8 cellular contexts compared by ENCODE assay signal in genomic region chr20:18567739-18568091, GRCh38. TPM values are rescaled to one million over a fixed set of nuclear protein-coding genes. Genes with fewer than 3 reads are reported as not detected.
DNase-seq lines count a peak whose midpoint lies in the region; ATAC-seq and TF ChIP-seq lines count a peak whose summit lies in the region.

No MANE protein-coding gene starts in this region.

- H3K79me2 ChIP-seq in fibroblast of lung (ENCODE audit: control insufficient read depth, insufficient read depth, low read length), result peaks cover 15% of the 10 kb centered on the region

- H3K27ac ChIP-seq in RWPE2 (ENCODE audit: poor library complexity, severe bottlenecking) (peak overlapping the region; percentile 54), fibroblast of lung (ENCODE audit: insufficient read depth, low read length) (peak overlapping the region; percentile 72), prostate gland (peak overlapping the region; percentile 78 to 87)

- DNase-seq in ACHN, result peak; percentile 9
- DNase-seq in RWPE2 (ENCODE audit: low spot score), result no peak
- DNase-seq in fibroblast of lung (ENCODE audit: low read depth in 2 of 2), result peak in 1 of 2 donors; percentile 9
- DNase-seq in prostate gland (ENCODE audit: low spot score), result no peak
- DNase-seq in SIG-M5 (lab: John Stamatoyannopoulos, UW), result no peak
- no peak for DNase-seq in NCI-H1092 treated with DMSO at 0.1 percent for 48 hours (lab: John Stamatoyannopoulos, UW)

- H3K27me3 ChIP-seq in RWPE2 (ENCODE audit: insufficient read depth, poor library complexity, severe bottlenecking) (no peaks in the 10 kb centered on the region), fibroblast of lung (ENCODE audit: control insufficient read depth, insufficient read depth, low read length) (no peaks in the 10 kb centered on the region), prostate gland (replicated peaks; ENCODE audit: insufficient read depth) (no peaks in the 10 kb centered on the region)

- TF ChIP-seq CTCF in RWPE2 (IDR thresholded peaks at IDR 0.05; ENCODE audit: poor library complexity, severe bottlenecking) (no peak), fibroblast of lung (conservative IDR thresholded peaks at IDR 0.05 in 1 of 2, IDR thresholded peaks at IDR 0.05 in 1 of 2; ENCODE audit: low read depth in 1 of 2, low read length in 2 of 2) (no peak), prostate gland (IDR thresholded peaks at IDR 0.05) (no peak)

- ATAC-seq in GM21360 (IDR thresholded peaks at IDR 0.05; ENCODE audit: unreplicated experiment), result peak; percentile 13
- ATAC-seq in RWPE2 (ENCODE audit: low read depth), result peak; percentile 17
- no peak for ATAC-seq in HG03139 (IDR thresholded peaks at IDR 0.05; ENCODE audit: unreplicated experiment)

- TF ChIP-seq POLR2A in prostate gland (IDR thresholded peaks at IDR 0.05), result no peak

- peaks cover 6% of the 10 kb centered on the region for H3K4me1 ChIP-seq in RWPE2 (ENCODE audit: insufficient read depth, poor library complexity, severe bottlenecking)
- peaks cover 2% of the 10 kb centered on the region for H3K4me1 ChIP-seq in fibroblast of lung (ENCODE audit: control insufficient read depth, extremely low read depth, insufficient read depth, low read length)
- H3K4me1 ChIP-seq in prostate gland (replicated peaks), result peaks cover 2% of the 10 kb centered on the region

- WGBS in prostate gland, result 4% methylated on average over 6 of the region's 6 CpGs

- peak overlapping the region; percentile 69 for H3K4me2 ChIP-seq in fibroblast of lung (ENCODE audit: extremely low read depth, insufficient read depth, low read length)

- intact Hi-C loops in prostate gland (cut with DNase I), result no loop called here

- H3K9me3 ChIP-seq in RWPE2 (ENCODE audit: severe bottlenecking) (no peaks in the 10 kb centered on the region), fibroblast of lung (ENCODE audit: control insufficient read depth, insufficient read depth, low read depth, low read length) (no peaks in the 10 kb centered on the region), prostate gland (no peaks in the 10 kb centered on the region)

- H2AFZ ChIP-seq in fibroblast of lung (ENCODE audit: low read length), result peak overlapping the region; percentile 92

- peaks cover 15% of the 10 kb centered on the region for H3K36me3 ChIP-seq in RWPE2 (ENCODE audit: low read depth)
- peaks cover 6% of the 10 kb centered on the region for H3K36me3 ChIP-seq in fibroblast of lung (ENCODE audit: control insufficient read depth, insufficient read depth, low read length)
- H3K36me3 ChIP-seq in prostate gland, result no peaks in the 10 kb centered on the region

- in situ Hi-C loops in ACHN (cut with HindIII; ENCODE audit: low pct_ligation_motif_present, low pct_unique_long_range_greater_than_20kb, low sequenced_read_pairs), result no loop called here

- H3K4me3 ChIP-seq in RWPE2 (ENCODE audit: severe bottlenecking), result peak overlapping the region; percentile 65
- peak overlapping the region; percentile 63 to 98 (median 71) for H3K4me3 ChIP-seq in fibroblast of lung (replicated peaks in 1 of 4; ENCODE audit: control extremely low read depth in 1 of 4, insufficient read depth in 1 of 4, low read depth in 3 of 4, low read length in 4 of 4)
- peak overlapping the region; percentile 66 to 69 for H3K4me3 ChIP-seq in prostate gland

- H4K20me1 ChIP-seq in fibroblast of lung (ENCODE audit: control insufficient read depth, extremely low read depth, insufficient read depth, low read length), result no peaks in the 10 kb centered on the region

- H3K9ac ChIP-seq in fibroblast of lung (ENCODE audit: insufficient read depth, low read length), result peak overlapping the region; percentile 77

RNA-seq across cellular contexts. Expression of gene SMIM26, which starts 0.5 kb away (rescaled TPM):
- total RNA-seq in fibroblast of lung (76.0 and 115 TPM in 2 replicates), prostate gland (100 to 1,000 TPM; 153 to 169 TPM)
- 81.8 and 99.1 TPM in 2 replicates for polyA plus RNA-seq in fibroblast of lung
- polyA plus RNA-seq in fibroblast of lung (2012), result 97.8 and 116 TPM in 2 replicates
- 115 and 156 TPM in 2 replicates for polyA minus RNA-seq in fibroblast of lung (ENCODE audit: low replicate concordance)

RNA-seq across cellular contexts. Expression of gene DTD1, which starts 20.1 kb away (rescaled TPM):
- total RNA-seq in fibroblast of lung (50.8 and 71.0 TPM in 2 replicates), prostate gland (10 to 100 TPM; 31.2 to 51.6 TPM)
- polyA plus RNA-seq in fibroblast of lung, result 60.8 and 102 TPM in 2 replicates
- 62.0 and 96.6 TPM in 2 replicates for polyA plus RNA-seq in fibroblast of lung (2012)
- 21.9 and 30.3 TPM in 2 replicates for polyA minus RNA-seq in fibroblast of lung (ENCODE audit: low replicate concordance)

RNA-seq across cellular contexts. Expression of gene SEC23B, which starts 60.0 kb away (rescaled TPM):
- total RNA-seq in fibroblast of lung (34.7 and 52.0 TPM in 2 replicates), prostate gland (100 to 1,000 TPM in 1 of 2 donors, 10 to 100 TPM in 1; 64.4 to 127 TPM)
- 51.0 and 67.9 TPM in 2 replicates for polyA plus RNA-seq in fibroblast of lung
- 29.3 and 40.9 TPM in 2 replicates for polyA plus RNA-seq in fibroblast of lung (2012)
- polyA minus RNA-seq in fibroblast of lung (ENCODE audit: low replicate concordance), result 55.8 and 64.6 TPM in 2 replicates
